Comparison of ENCODE assay signal across 11 cellular contexts in genomic region chr11:7004482-7004881, GRCh38. TPM values are rescaled to one million over a fixed set of nuclear protein-coding genes. Genes with fewer than 3 reads are reported as not detected.
DNase-seq lines count a peak whose midpoint lies in the region; ATAC-seq and TF ChIP-seq lines count a peak whose summit lies in the region.
"Had no signal": no experiment of that assay in that cellular context is flagged by ENCODE, and none has a peak within 500 bp of the region (broad histone marks: within the 10 kb centered on the region; RNA-seq: fewer than 3 reads in every experiment).

No MANE protein-coding gene starts in this region.

- peaks cover 0 to 3% (median 0%) of the 10 kb centered on the region in 4 donors for H3K4me1 ChIP-seq in transverse colon
- H3K4me1 ChIP-seq in HAP-1 = no peaks in the 10 kb centered on the region
- H3K4me1 ChIP-seq in psoas muscle = no peaks in the 10 kb centered on the region
- H3K4me1 ChIP-seq: stomach had no signal

- 30 to 36% methylated on average over 3 of the region's 3 CpGs for WGBS in transverse colon (ENCODE audit: low coverage in 1 of 2), 2 donors
- 45 to 61% (median 46%) methylated on average over 3 of the region's 3 CpGs for WGBS in psoas muscle, 3 donors

- CTCF ChIA-PET in activated CD4-positive, alpha-beta T cell treated with anti-CD3 and anti-CD28 coated beads for 36 hours (lab: Charles Lee) = no interaction called here

- peak; percentile 33 for ATAC-seq in activated CD4-positive, alpha-beta T cell treated with anti-CD3 and anti-CD28 coated beads for 36 hours
- ATAC-seq in psoas muscle = no peak

- TF ChIP-seq CTCF in cardiac fibroblast (IDR thresholded peaks at IDR 0.05; ENCODE audit: low read depth, low read length) = no peak
- no peak for TF ChIP-seq CTCF in transverse colon (IDR thresholded peaks at IDR 0.05)
- TF ChIP-seq CTCF in psoas muscle (IDR thresholded peaks at IDR 0.05) = no peak

- H3K27me3 ChIP-seq in transverse colon (no peaks in the 10 kb centered on the region), HAP-1 (ENCODE audit: low read depth) (no peaks in the 10 kb centered on the region), psoas muscle (ENCODE audit: insufficient read depth in 3 of 3, low read length in 2 of 3) (no peaks in the 10 kb centered on the region)
- H3K27me3 ChIP-seq: stomach had no signal

- no peak overlapping the region for H3K27ac ChIP-seq in transverse colon
- no peak overlapping the region for H3K27ac ChIP-seq in psoas muscle
- H3K27ac ChIP-seq: stomach had no signal

- TF ChIP-seq EP300 in transverse colon (IDR thresholded peaks at IDR 0.05; ENCODE audit: low read depth) = no peak

- H3K4me3 ChIP-seq in cardiac fibroblast (replicated peaks in 1 of 2; ENCODE audit: low read depth in 2 of 2, low read length in 2 of 2) = peak overlapping the region in 1 of 2 donors; percentile 1
- no peak overlapping the region for H3K4me3 ChIP-seq in transverse colon
- no peak overlapping the region for H3K4me3 ChIP-seq in HAP-1
- no peak overlapping the region for H3K4me3 ChIP-seq in psoas muscle
- H3K4me3 ChIP-seq: stomach had no signal

- no peak overlapping the region for H3K27ac Mint-ChIP-seq in activated CD4-positive, alpha-beta T cell treated with anti-CD3 and anti-CD28 coated beads for 36 hours

- in situ Hi-C loops in KBM-7 (cut with MboI; ENCODE audit: low pct_unique_long_range_greater_than_20kb, low sequenced_read_pairs) (no loop called here), transverse colon (cut with MboI; ENCODE audit: low pct_ligation_motif_present in 1 of 4, low pct_unique_long_range_greater_than_20kb in 1 of 4, low sequenced_read_pairs in 3 of 4) (no loop called here), HAP-1 (cut with MboI; ENCODE audit: low sequenced_read_pairs) (no loop called here)

- TF ChIP-seq POLR2A in transverse colon (IDR thresholded peaks at IDR 0.05) = no peak

- H3K36me3 Mint-ChIP-seq in activated CD4-positive, alpha-beta T cell treated with anti-CD3 and anti-CD28 coated beads for 36 hours (ENCODE audit: low read depth) = no peaks in the 10 kb centered on the region

- no peak overlapping the region for H3K4me3 Mint-ChIP-seq in activated CD4-positive, alpha-beta T cell treated with anti-CD3 and anti-CD28 coated beads for 36 hours

- no peaks in the 10 kb centered on the region for H3K9me3 Mint-ChIP-seq in activated CD4-positive, alpha-beta T cell treated with anti-CD3 and anti-CD28 coated beads for 36 hours (ENCODE audit: low read depth)

- H3K4me1 Mint-ChIP-seq in activated CD4-positive, alpha-beta T cell treated with anti-CD3 and anti-CD28 coated beads for 36 hours = no peaks in the 10 kb centered on the region

- H3K9me3 ChIP-seq in transverse colon = no peaks in the 10 kb centered on the region
- H3K9me3 ChIP-seq in HAP-1 = no peaks in the 10 kb centered on the region
- H3K9me3 ChIP-seq in psoas muscle = no peaks in the 10 kb centered on the region

- H3K36me3 ChIP-seq in transverse colon (peaks cover 0 to 8% (median 0%) of the 10 kb centered on the region in 4 donors), HAP-1 (replicated peaks) (no peaks in the 10 kb centered on the region), psoas muscle (ENCODE audit: insufficient read depth in 1 of 2, low read depth in 1 of 2) (no peaks in the 10 kb centered on the region)

- peaks cover 18% of the 10 kb centered on the region for H3K27me3 Mint-ChIP-seq in activated CD4-positive, alpha-beta T cell treated with anti-CD3 and anti-CD28 coated beads for 36 hours

- POLR2A ChIA-PET in activated CD4-positive, alpha-beta T cell treated with anti-CD3 and anti-CD28 coated beads for 36 hours (lab: Charles Lee) = no interaction called here

- intact Hi-C loops in activated CD4-positive, alpha-beta T cell treated with anti-CD3 and anti-CD28 coated beads for 36 hours (cut with DNase I, micrococcal nuclease) = no loop called here
- intact Hi-C loops in transverse colon (cut with DNase I; ENCODE audit: low total_unique reads) = no loop called here
- intact Hi-C loops in psoas muscle (cut with DNase I) = no loop called here

- DNase-seq in activated CD4-positive, alpha-beta T cell treated with anti-CD3 and anti-CD28 coated beads for 36 hours = peak; percentile 29
- DNase-seq in activated CD4-positive, alpha-beta T cell treated with anti-CD3 and anti-CD28 coated beads, Interleukin-2, amount 50 U/mL, for 4 hours = no peak
- DNase-seq in KBM-7 = peak; percentile 9
- peak; percentile 35 to 72 for DNase-seq in cardiac fibroblast (ENCODE audit: low read depth in 2 of 2)
- DNase-seq in transverse colon = peak; percentile 13
- DNase-seq in HAP-1 (ENCODE audit: low spot score in 2 of 2) = no peak
- no peak for DNase-seq in psoas muscle
- DNase-seq in COR-L47 (lab: John Stamatoyannopoulos, UW) = no peak
- DNase-seq: MM.1S, stomach had no signal

RNA-seq across cellular contexts. Expression of gene ZNF214, which starts 15.7 kb away (rescaled TPM):
- total RNA-seq in activated CD4-positive, alpha-beta T cell treated with anti-CD3 and anti-CD28 coated beads for 36 hours = not detected
- total RNA-seq in transverse colon (1 to 10 TPM in 2 of 4 donors, under 1 TPM in 1, not detected in 1; 0.60 to 2.4 (median 1.1) TPM), psoas muscle (under 1 TPM; 0.30 to 0.97 (median 0.64) TPM)
- polyA plus RNA-seq in psoas muscle = under 1 TPM; 0.46 to 0.90 (median 0.75) TPM

RNA-seq across cellular contexts. Expression of gene NLRP14, which starts 15.8 kb away (rescaled TPM):
- total RNA-seq in activated CD4-positive, alpha-beta T cell treated with anti-CD3 and anti-CD28 coated beads for 36 hours = under 1 TPM; 0.11 to 0.21 TPM
- total RNA-seq in transverse colon = under 1 TPM in 2 of 4 donors, not detected in 2; 0.41 to 0.48 TPM
- total RNA-seq in psoas muscle = under 1 TPM in 1 of 4 donors, not detected in 3; 0.06 TPM
- not detected for polyA plus RNA-seq in psoas muscle
- total RNA-seq: glomerular endothelial cell had no signal
- polyA plus RNA-seq: stomach had no signal

Comparison
In these comparisons a context has a peak if more than half of its experiments do, and no peak if none do; other contexts are left out.
1. DNase-seq: peak in activated CD4-positive, alpha-beta T cell treated with anti-CD3 and anti-CD28 coated beads for 36 hours (single experiment), KBM-7 (single experiment), cardiac fibroblast (2 of 2) and transverse colon (single experiment); none in activated CD4-positive, alpha-beta T cell treated with anti-CD3 and anti-CD28 coated beads, Interleukin-2, amount 50 U/mL, for 4 hours (0 of 2), HAP-1 (0 of 2), psoas muscle (0 of 2) and COR-L47 (single experiment).